20 cellular contexts compared by ENCODE assay signal in the genomic region with DNA sequence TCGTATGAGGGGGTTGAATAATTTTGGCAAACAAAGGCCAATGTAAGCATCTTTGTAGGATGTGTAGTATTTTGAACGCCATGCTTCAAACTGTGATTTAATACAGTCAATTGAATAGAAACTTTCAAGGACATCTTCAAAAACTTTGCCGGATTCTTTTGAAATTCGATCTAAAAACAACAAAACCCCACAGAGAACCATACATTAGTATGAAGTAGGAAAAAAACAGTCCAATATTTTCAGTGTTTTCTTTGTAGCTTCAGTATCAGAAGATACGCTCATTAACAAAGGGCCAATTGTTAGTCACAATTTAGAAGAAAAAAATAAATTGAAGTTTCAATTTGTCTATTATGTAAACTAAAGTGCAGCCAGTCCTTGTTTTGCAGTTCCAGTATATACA.
"Had no signal": no experiment of that assay in that cellular context is flagged by ENCODE, and none has a peak within 500 bp of the region (broad histone marks: within the 10 kb centered on the region; RNA-seq: fewer than 3 reads in every experiment).

No MANE protein-coding gene starts in this region.

- H3K27ac Mint-ChIP-seq: activated naive CD8-positive, alpha-beta T cell treated with anti-CD3 and anti-CD28 coated beads, Interleukin-2, amount 10 ng/mL, durations not matched to agents 7 days and 5 days; dendritic cell treated with granulocyte-macrophage colony-stimulating factor and Interleukin-4, amounts not matched to agents 40 ng/mL and 50 ng/mL, for 4 days; immature natural killer cell; nephron progenitor cell had no signal

- H3K4me3 ChIP-seq: hepatocyte, left ventricle myocardium inferior, SJSA1, spleen, tibial nerve had no signal

- H3K27me3 Mint-ChIP-seq: activated naive CD8-positive, alpha-beta T cell treated with anti-CD3 and anti-CD28 coated beads, Interleukin-2, amount 10 ng/mL, durations not matched to agents 7 days and 5 days; dendritic cell treated with granulocyte-macrophage colony-stimulating factor and Interleukin-4, amounts not matched to agents 40 ng/mL and 50 ng/mL, for 4 days had no signal

- H3K27ac ChIP-seq: hepatocyte, left ventricle myocardium inferior, parathyroid adenoma, SJSA1, spleen, tibial nerve had no signal

- DNase-seq: activated naive CD4-positive, alpha-beta T cell treated with Interleukin-2 at 50 U/mL for 16 hours; activated naive CD8-positive, alpha-beta T cell treated with anti-CD3 and anti-CD28 coated beads, Interleukin-2, amount 10 ng/mL, durations not matched to agents 7 days and 5 days; activated T-cell treated with anti-CD3 and anti-CD28 coated beads, Interleukin-2, amount 50 U/mL, for 1 hour; amygdala; effector CD8-positive, alpha-beta T cell; erythroblast; foreskin fibroblast; immature natural killer cell; left ventricle myocardium inferior; mammary epithelial cell; nephron progenitor cell; nucleus accumbens; spleen; stimulated activated CD4-positive, alpha-beta T cell treated with anti-CD3 and anti-CD28 coated beads, Interleukin-4, amount 100 ng/mL, for 24 hours; stimulated activated naive CD8-positive, alpha-beta T cell treated with anti-CD3 and anti-CD28 coated beads, Interleukin-15, Interleukin-2, amounts not matched to agents 100 U/mL and 50 U/mL, for 24 hours had no signal

- H3K4me3 Mint-ChIP-seq: activated naive CD8-positive, alpha-beta T cell treated with anti-CD3 and anti-CD28 coated beads, Interleukin-2, amount 10 ng/mL, durations not matched to agents 7 days and 5 days; dendritic cell treated with granulocyte-macrophage colony-stimulating factor and Interleukin-4, amounts not matched to agents 40 ng/mL and 50 ng/mL, for 4 days; immature natural killer cell; nephron progenitor cell had no signal

- H3K9me3 Mint-ChIP-seq: activated naive CD8-positive, alpha-beta T cell treated with anti-CD3 and anti-CD28 coated beads, Interleukin-2, amount 10 ng/mL, durations not matched to agents 7 days and 5 days; dendritic cell treated with granulocyte-macrophage colony-stimulating factor and Interleukin-4, amounts not matched to agents 40 ng/mL and 50 ng/mL, for 4 days; immature natural killer cell; nephron progenitor cell had no signal

- H3K4me1 Mint-ChIP-seq: nephron progenitor cell had no signal

- H3K27me3 ChIP-seq: hepatocyte, SJSA1, spleen, tibial nerve had no signal
